Comparison of ENCODE assay signal across 13 cellular contexts in the genomic region with DNA sequence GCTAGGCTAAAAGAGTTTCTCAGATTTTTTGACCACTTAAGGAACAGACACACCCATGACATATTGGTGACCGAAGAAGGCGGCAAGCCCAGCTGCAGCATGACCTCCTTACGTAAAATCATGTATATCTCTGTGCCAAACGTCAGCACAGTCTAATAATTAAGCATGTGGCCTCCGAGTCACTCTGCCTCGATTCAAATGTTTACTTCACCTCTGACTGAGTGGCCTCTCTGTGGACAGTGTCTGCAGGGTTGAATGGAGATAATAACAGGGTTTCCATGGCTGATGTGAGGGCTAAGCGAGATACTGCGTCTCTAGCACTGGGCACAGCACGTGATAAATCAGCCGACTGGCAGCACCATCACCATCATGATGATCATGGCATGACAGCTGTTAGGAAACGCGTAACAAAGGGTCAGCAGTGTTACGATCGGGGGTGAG.
DNase-seq lines count a peak whose midpoint lies in the region; TF ChIP-seq lines count a peak whose summit lies in the region.
"Had no signal": no experiment of that assay in that cellular context is flagged by ENCODE, and none has a peak within 500 bp of the region (broad histone marks: within the 10 kb centered on the region; RNA-seq: fewer than 3 reads in every experiment).

No MANE protein-coding gene starts in this region.

- in situ Hi-C loops in HAP-1 (cut with MboI; ENCODE audit: low sequenced_read_pairs), result no loop called here

- CTCF ChIA-PET in GM10248 (lab: Yijun Ruan, JAX), result no interaction called here

- peak overlapping the region; percentile 68 for H3K4me3 Mint-ChIP-seq in nephron progenitor cell
- H3K4me3 Mint-ChIP-seq: stimulated activated naive CD8-positive, alpha-beta T cell treated with anti-CD3 and anti-CD28 coated beads, Interleukin-15, amount 100 ng/mL, for 72 hours; T-helper 1 cell treated with Interleukin-12 subunit alpha and Interleukin-12 subunit beta and Interleukin-4 antibody, amounts not matched to agents 30 μg/mL and 1 μg/mL, for 36 hours had no signal

- H3K36me3 ChIP-seq in tibial artery, result no peaks in the 10 kb centered on the region
- H3K36me3 ChIP-seq in HAP-1 (replicated peaks), result no peaks in the 10 kb centered on the region

- H3K4me3 ChIP-seq in fibroblast of villous mesenchyme (ENCODE audit: low read depth, low read length) (no peak overlapping the region), tibial artery (peak overlapping the region; percentile 16 to 34), HAP-1 (no peak overlapping the region)

- H3K27ac Mint-ChIP-seq in nephron progenitor cell, result peak overlapping the region; percentile 99
- H3K27ac Mint-ChIP-seq: stimulated activated naive CD8-positive, alpha-beta T cell treated with anti-CD3 and anti-CD28 coated beads, Interleukin-15, amount 100 ng/mL, for 72 hours; T-helper 1 cell treated with Interleukin-12 subunit alpha and Interleukin-12 subunit beta and Interleukin-4 antibody, amounts not matched to agents 30 μg/mL and 1 μg/mL, for 36 hours had no signal

- no peaks in the 10 kb centered on the region for H3K36me3 Mint-ChIP-seq in nephron progenitor cell (ENCODE audit: low read depth)

- peaks cover 70% of the 10 kb centered on the region for H3K4me1 Mint-ChIP-seq in nephron progenitor cell
- H3K4me1 Mint-ChIP-seq: stimulated activated naive CD8-positive, alpha-beta T cell treated with anti-CD3 and anti-CD28 coated beads, Interleukin-15, amount 100 ng/mL, for 72 hours had no signal

- H3K4me1 ChIP-seq in tibial artery, result peaks cover 5 to 51% (median 38%) of the 10 kb centered on the region in 4 donors
- no peaks in the 10 kb centered on the region for H3K4me1 ChIP-seq in HAP-1

- no peaks in the 10 kb centered on the region for H3K27me3 ChIP-seq in tibial artery
- H3K27me3 ChIP-seq in HAP-1 (ENCODE audit: low read depth), result no peaks in the 10 kb centered on the region

- peak overlapping the region; percentile 79 to 81 for H3K27ac ChIP-seq in tibial artery
- H3K27ac ChIP-seq: 22Rv1 had no signal

- DNase-seq in NCI-H748 (lab: John Stamatoyannopoulos, UW; ENCODE audit: unreplicated experiment) (peak; percentile 48), NCI-H748 treated with DMSO at 0.1 percent for 48 hours (lab: John Stamatoyannopoulos, UW) (no peak), fibroblast of villous mesenchyme (ENCODE audit: low read depth) (peak; percentile 70), nephron progenitor cell (no peak), tibial artery (peak in 1 of 2 donors; percentile 78), GM10248 (ENCODE audit: extremely low spot score) (no peak), HAP-1 (ENCODE audit: low spot score in 2 of 2) (no peak)
- no peak for DNase-seq in stimulated activated CD8-positive, alpha-beta memory T cell treated with anti-CD3 and anti-CD28 coated beads, Interleukin-4, amount 100 ng/mL, for 48 hours
- DNase-seq: effector memory CD4-positive, alpha-beta T cell; Karpas-422; stimulated activated naive CD8-positive, alpha-beta T cell treated with anti-CD3 and anti-CD28 coated beads, Interleukin-15, amount 100 ng/mL, for 72 hours had no signal

- H3K27me3 Mint-ChIP-seq in nephron progenitor cell (ENCODE audit: low read depth, poor library complexity), result peaks cover 11% of the 10 kb centered on the region
- H3K27me3 Mint-ChIP-seq: stimulated activated naive CD8-positive, alpha-beta T cell treated with anti-CD3 and anti-CD28 coated beads, Interleukin-15, amount 100 ng/mL, for 72 hours had no signal

- TF ChIP-seq CTCF in fibroblast of villous mesenchyme (IDR thresholded peaks at IDR 0.05; ENCODE audit: insufficient read depth, low read depth, low read length) (no peak), nephron progenitor cell (IDR thresholded peaks at IDR 0.05) (no peak), tibial artery (IDR thresholded peaks at IDR 0.05) (no peak), GM10248 (IDR thresholded peaks at IDR 0.05; ENCODE audit: control extremely low read depth, extremely low read depth, low read depth, missing control alignments) (no peak)

- intact Hi-C loops in tibial artery (cut with DNase I; ENCODE audit: low total_unique reads), result no loop called here

- no peaks in the 10 kb centered on the region for H3K9me3 ChIP-seq in tibial artery
- no peaks in the 10 kb centered on the region for H3K9me3 ChIP-seq in HAP-1

- H3K9me3 Mint-ChIP-seq in nephron progenitor cell, result peaks cover 8% of the 10 kb centered on the region
- H3K9me3 Mint-ChIP-seq: stimulated activated naive CD8-positive, alpha-beta T cell treated with anti-CD3 and anti-CD28 coated beads, Interleukin-15, amount 100 ng/mL, for 72 hours; T-helper 1 cell treated with Interleukin-12 subunit alpha and Interleukin-12 subunit beta and Interleukin-4 antibody, amounts not matched to agents 30 μg/mL and 1 μg/mL, for 36 hours had no signal

- POLR2A ChIA-PET in GM10248 (lab: Yijun Ruan, JAX), result no interaction called here

Comparison
In these comparisons a context has a peak if more than half of its experiments do, and no peak if none do; other contexts are left out.
1. DNase-seq: peak in NCI-H748 (single experiment) and fibroblast of villous mesenchyme (single experiment); none in NCI-H748 treated with DMSO at 0.1 percent for 48 hours (single experiment), nephron progenitor cell (single experiment), stimulated activated CD8-positive, alpha-beta memory T cell treated with anti-CD3 and anti-CD28 coated beads, Interleukin-4, amount 100 ng/mL, for 48 hours (single experiment), GM10248 (single experiment) and HAP-1 (0 of 2).
2. H3K4me3 ChIP-seq: peak in tibial artery (2 of 2); none in fibroblast of villous mesenchyme (single experiment) and HAP-1 (single experiment).